Comparison of ENCODE assay signal across 8 cellular contexts in genomic region chr7:135253851-135254815, GRCh38. TPM values are rescaled to one million over a fixed set of nuclear protein-coding genes. Genes with fewer than 3 reads are reported as not detected.
DNase-seq lines count a peak whose midpoint lies in the region; ATAC-seq and TF ChIP-seq lines count a peak whose summit lies in the region.

No MANE protein-coding gene starts in this region.

- H3K9me3 Mint-ChIP-seq in activated T-cell treated with anti-CD3 and anti-CD28 coated beads, Interleukin-2, amount 50 U/mL, for 4 hours: no peaks in the 10 kb centered on the region

- ATAC-seq in right cardiac atrium (peak; percentile 93 to 94), GM18868 (IDR thresholded peaks at IDR 0.05; ENCODE audit: unreplicated experiment) (no peak), HG02884 (IDR thresholded peaks at IDR 0.05; ENCODE audit: unreplicated experiment) (no peak)
- ATAC-seq in activated T-cell treated with anti-CD3 and anti-CD28 coated beads, Interleukin-2, amount 50 U/mL, for 4 hours: no peak

- H3K27me3 ChIP-seq in AG04450 (ENCODE audit: control insufficient read depth, insufficient read depth, low read length) (no peaks in the 10 kb centered on the region), right cardiac atrium (ENCODE audit: control insufficient read depth, insufficient read depth) (no peaks in the 10 kb centered on the region)

- WGBS in right cardiac atrium: 31% methylated on average over 9 of the region's 9 CpGs

- no peaks in the 10 kb centered on the region for H3K36me3 Mint-ChIP-seq in activated T-cell treated with anti-CD3 and anti-CD28 coated beads, Interleukin-2, amount 50 U/mL, for 4 hours (ENCODE audit: insufficient read depth)

- peaks cover 6% of the 10 kb centered on the region for H3K4me1 ChIP-seq in right cardiac atrium (ENCODE audit: control insufficient read depth, insufficient read depth, low read length)

- H3K4me1 Mint-ChIP-seq in activated T-cell treated with anti-CD3 and anti-CD28 coated beads, Interleukin-2, amount 50 U/mL, for 4 hours (ENCODE audit: low read depth): peaks cover 5% of the 10 kb centered on the region

- intact Hi-C loops in right cardiac atrium (cut with DNase I): no loop called here

- peaks cover 2% of the 10 kb centered on the region for H3K27me3 Mint-ChIP-seq in activated T-cell treated with anti-CD3 and anti-CD28 coated beads, Interleukin-2, amount 50 U/mL, for 4 hours (ENCODE audit: low read depth)

- H3K4me3 Mint-ChIP-seq in activated T-cell treated with anti-CD3 and anti-CD28 coated beads, Interleukin-2, amount 50 U/mL, for 4 hours: no peak overlapping the region

- no peaks in the 10 kb centered on the region for H3K9me3 ChIP-seq in AG04450 (ENCODE audit: control insufficient read depth, insufficient read depth, low read length)
- no peaks in the 10 kb centered on the region for H3K9me3 ChIP-seq in right cardiac atrium (ENCODE audit: control insufficient read depth, low read length)

- peak; percentile 11 for DNase-seq in AG04450 (ENCODE audit: low read depth, low spot score)
- DNase-seq in HT-29 (ENCODE audit: low spot score): peak; percentile 17
- DNase-seq in right cardiac atrium: peak; percentile 83 to 89 (median 86)
- no peak for DNase-seq in activated T-cell treated with anti-CD3 and anti-CD28 coated beads, Interleukin-2, amount 50 U/mL, for 4 hours

- H3K4me3 ChIP-seq in AG04450 (ENCODE audit: low read depth, low read length): no peak overlapping the region
- no peak overlapping the region for H3K4me3 ChIP-seq in right cardiac atrium (ENCODE audit: low read length)
- no peak overlapping the region for H3K4me3 ChIP-seq in skin epidermis

- CTCF ChIA-PET in AG04450 (lab: Charles Lee): interaction anchor here (0.9 to 2.3 kb wide), 3 partner anchors 21 to 391 kb away, joined by 3 to 15 read pairs (median 3); no protein-coding TSS in a partner anchor

- no peak for TF ChIP-seq CTCF in AG04450 (IDR thresholded peaks at IDR 0.05; ENCODE audit: low read depth, low read length)

- POLR2A ChIA-PET in AG04450 (lab: Yijun Ruan, JAX): interaction anchor here (0.9 kb wide), 1 partner anchor 42 kb away, joined by 4 read pairs; the partner anchor contains the start of gene WDR91

- peak overlapping the region; percentile 83 for H3K27ac ChIP-seq in AG04450 (ENCODE audit: low read depth, low read length)
- H3K27ac ChIP-seq in angular gyrus (ENCODE audit: low read depth, low read length): peak overlapping the region; percentile 98
- H3K27ac ChIP-seq in right cardiac atrium (ENCODE audit: low read length): peak overlapping the region; percentile 85
- H3K27ac ChIP-seq in skin epidermis: peak overlapping the region in 20 of 21 experiments; percentile 34 to 86 (median 66)

RNA-seq across cellular contexts. Expression of gene STRA8, which starts 20.5 kb away (rescaled TPM):
- polyA plus RNA-seq in AG04450 (2011; rRNA removed) (not detected in 2 replicates), right cardiac atrium (not detected)
- polyA minus RNA-seq in AG04450 (2011; rRNA and poly(A)+ RNA removed): not detected in 2 replicates
- not detected in 2 replicates for total RNA-seq in HT-29 (2014; rRNA removed; shearing (Covaris generic))
- total RNA-seq in right cardiac atrium: not detected
- total RNA-seq in activated T-cell treated with anti-CD3 and anti-CD28 coated beads, Interleukin-2, amount 50 U/mL, for 4 hours: not detected

RNA-seq across cellular contexts. Expression of gene WDR91, which starts 42.8 kb away (rescaled TPM):
- 6.3 and 6.8 TPM in 2 replicates for polyA plus RNA-seq in AG04450 (2011; rRNA removed)
- 11.6 and 12.2 TPM in 2 replicates for polyA minus RNA-seq in AG04450 (2011; rRNA and poly(A)+ RNA removed)
- 8.9 and 10.8 TPM in 2 replicates for total RNA-seq in HT-29 (2014; rRNA removed; shearing (Covaris generic))
- total RNA-seq in right cardiac atrium: 10 to 100 TPM in 2 of 4 donors, 1 to 10 TPM in 2; 6.8 to 11.1 (median 9.7) TPM
- 4.0 TPM for polyA plus RNA-seq in right cardiac atrium
- total RNA-seq in activated T-cell treated with anti-CD3 and anti-CD28 coated beads, Interleukin-2, amount 50 U/mL, for 4 hours: 10 to 100 TPM; 17.9 to 20.1 (median 19.7) TPM

Comparison
In these comparisons a context has a peak if more than half of its experiments do, and no peak if none do; other contexts are left out.
1. ATAC-seq: peak in right cardiac atrium (2 of 2); none in GM18868 (single experiment), activated T-cell treated with anti-CD3 and anti-CD28 coated beads, Interleukin-2, amount 50 U/mL, for 4 hours (0 of 2) and HG02884 (single experiment).
2. Peak in every context shown above with its lines, with median percentiles within 50 percentile points of each other: H3K27ac ChIP-seq.